ENCODE assay signal across 33 cellular contexts in genomic region chr14:84029246-84029645, GRCh38.
"Had no signal": no experiment of that assay in that cellular context is flagged by ENCODE, and none has a peak within 500 bp of the region (broad histone marks: within the 10 kb centered on the region; RNA-seq: fewer than 3 reads in every experiment).

No MANE protein-coding gene starts in this region.

- DNase-seq: activated CD4-positive, alpha-beta memory T cell treated with anti-CD3 and anti-CD28 coated beads for 36 hours; activated CD4-positive, alpha-beta T cell treated with anti-CD3 and anti-CD28 coated beads for 36 hours; activated CD4-positive, alpha-beta T cell treated with anti-CD3 and anti-CD28 coated beads, Interleukin-2, amount 10 ng/mL, durations not matched to agents 24 days and 14 days; activated CD4-positive, CD25-positive, alpha-beta regulatory T cell; activated CD4-positive, CD25-positive, alpha-beta regulatory T cell treated with anti-CD3 and anti-CD28 coated beads, Interleukin-2, amount 50 U/mL, for 72 hours; activated CD8-positive, alpha-beta memory T cell treated with anti-CD3 and anti-CD28 coated beads, Interleukin-2, amount 10 ng/mL, durations not matched to agents 7 days and 5 days; activated CD8-positive, alpha-beta memory T cell treated with anti-CD3 and anti-CD28 coated beads, Interleukin-2, amount 50 U/mL, for 4 hours; activated CD8-positive, alpha-beta T cell treated with anti-CD3 and anti-CD28 coated beads, Interleukin-2, amount 10 ng/mL, durations not matched to agents 7 days and 5 days; activated effector memory CD4-positive, alpha-beta T cell treated with anti-CD3 and anti-CD28 coated beads, Interleukin-2, amount 50 U/mL, for 16 hours; activated naive CD4-positive, alpha-beta T cell treated with anti-CD3 and anti-CD28 coated beads for 36 hours; activated naive CD8-positive, alpha-beta T cell treated with anti-CD3 and anti-CD28 coated beads for 36 hours; activated T-cell treated with anti-CD3 and anti-CD28 coated beads, Interleukin-2, amount 50 U/mL, for 1 hour; activated T-cell treated with anti-CD3 and anti-CD28 coated beads, Interleukin-2, amount 50 U/mL, for 48 hours; central memory CD4-positive, alpha-beta T cell; cerebellar nuclear complex; colonic mucosa; dorsolateral prefrontal cortex; effector memory CD4-positive, alpha-beta T cell; endodermal cell; erythroblast; foreskin keratinocyte; gastrocnemius medialis; glutamatergic neuron; heart left ventricle; T-helper 2 cell had no signal

- H3K27me3 ChIP-seq: ascending aorta, breast epithelium, cardiac muscle cell, colonic mucosa, esophagus muscularis mucosa, foreskin keratinocyte, gastrocnemius medialis, heart left ventricle had no signal

- H3K27ac ChIP-seq: ascending aorta, breast epithelium, cardiac muscle cell, colonic mucosa, dorsolateral prefrontal cortex, esophagus muscularis mucosa, foreskin keratinocyte, gastrocnemius medialis, heart left ventricle had no signal

- H3K4me3 Mint-ChIP-seq: activated CD4-positive, alpha-beta memory T cell treated with anti-CD3 and anti-CD28 coated beads for 36 hours; activated CD4-positive, alpha-beta T cell treated with anti-CD3 and anti-CD28 coated beads for 36 hours; activated CD4-positive, alpha-beta T cell treated with anti-CD3 and anti-CD28 coated beads, Interleukin-2, amount 10 ng/mL, durations not matched to agents 24 days and 14 days; activated CD8-positive, alpha-beta memory T cell treated with anti-CD3 and anti-CD28 coated beads, Interleukin-2, amount 10 ng/mL, durations not matched to agents 7 days and 5 days; activated CD8-positive, alpha-beta T cell treated with anti-CD3 and anti-CD28 coated beads, Interleukin-2, amount 10 ng/mL, durations not matched to agents 7 days and 5 days; activated naive CD4-positive, alpha-beta T cell treated with anti-CD3 and anti-CD28 coated beads for 36 hours; activated naive CD4-positive, alpha-beta T cell treated with anti-CD3 and anti-CD28 coated beads, Interleukin-2, amount 50 U/mL, for 24 hours; activated naive CD8-positive, alpha-beta T cell treated with anti-CD3 and anti-CD28 coated beads for 36 hours; activated T-helper 1 cell treated with anti-CD3 and anti-CD28 coated beads, Interleukin-12 subunit alpha, Interleukin-12 subunit beta, Interleukin-2, Interleukin-4 antibody, amounts not matched to agents 30 ng/mL and 10 ng/mL and 1 ng/mL, durations not matched to agents 14 hours and 24 hours and 36 hours; brain; endodermal cell had no signal

- ATAC-seq: activated CD4-positive, alpha-beta T cell treated with anti-CD3 and anti-CD28 coated beads for 36 hours; activated CD8-positive, alpha-beta memory T cell treated with anti-CD3 and anti-CD28 coated beads, Interleukin-2, amount 10 ng/mL, durations not matched to agents 7 days and 5 days; activated CD8-positive, alpha-beta T cell treated with anti-CD3 and anti-CD28 coated beads, Interleukin-2, amount 10 ng/mL, durations not matched to agents 7 days and 5 days; foreskin keratinocyte; gastrocnemius medialis; heart left ventricle had no signal

- H3K27ac Mint-ChIP-seq: activated CD4-positive, alpha-beta memory T cell treated with anti-CD3 and anti-CD28 coated beads for 36 hours; activated CD4-positive, alpha-beta T cell treated with anti-CD3 and anti-CD28 coated beads for 36 hours; activated CD4-positive, alpha-beta T cell treated with anti-CD3 and anti-CD28 coated beads, Interleukin-2, amount 10 ng/mL, durations not matched to agents 24 days and 14 days; activated CD8-positive, alpha-beta memory T cell treated with anti-CD3 and anti-CD28 coated beads, Interleukin-2, amount 10 ng/mL, durations not matched to agents 7 days and 5 days; activated CD8-positive, alpha-beta T cell treated with anti-CD3 and anti-CD28 coated beads, Interleukin-2, amount 10 ng/mL, durations not matched to agents 7 days and 5 days; activated naive CD4-positive, alpha-beta T cell treated with anti-CD3 and anti-CD28 coated beads for 36 hours; activated naive CD4-positive, alpha-beta T cell treated with anti-CD3 and anti-CD28 coated beads, Interleukin-2, amount 50 U/mL, for 24 hours; activated naive CD8-positive, alpha-beta T cell treated with anti-CD3 and anti-CD28 coated beads for 36 hours; activated T-helper 1 cell treated with anti-CD3 and anti-CD28 coated beads, Interleukin-12 subunit alpha, Interleukin-12 subunit beta, Interleukin-2, Interleukin-4 antibody, amounts not matched to agents 30 ng/mL and 10 ng/mL and 1 ng/mL, durations not matched to agents 14 hours and 24 hours and 36 hours; activated T-helper 2 cell treated with anti-CD3 and anti-CD28 coated beads, Interferon-gamma antibody, Interleukin-2, Interleukin-4, amounts not matched to agents 10 μg/mL and 5 μg/mL and 100 μg/mL, durations not matched to agents 14 hours and 24 hours and 36 hours; brain; endodermal cell had no signal

- H3K9me3 ChIP-seq: ascending aorta, breast epithelium, colonic mucosa, esophagus muscularis mucosa, gastrocnemius medialis, heart left ventricle had no signal

- H3K36me3 Mint-ChIP-seq: activated CD4-positive, alpha-beta memory T cell treated with anti-CD3 and anti-CD28 coated beads for 36 hours; activated CD8-positive, alpha-beta memory T cell treated with anti-CD3 and anti-CD28 coated beads, Interleukin-2, amount 10 ng/mL, durations not matched to agents 7 days and 5 days; activated naive CD4-positive, alpha-beta T cell treated with anti-CD3 and anti-CD28 coated beads, Interleukin-2, amount 50 U/mL, for 24 hours; activated naive CD8-positive, alpha-beta T cell treated with anti-CD3 and anti-CD28 coated beads for 36 hours; brain had no signal

- H3K4me3 ChIP-seq: ascending aorta, breast epithelium, cardiac muscle cell, colonic mucosa, dorsolateral prefrontal cortex, esophagus muscularis mucosa, gastrocnemius medialis, heart left ventricle had no signal

- H3K27me3 Mint-ChIP-seq: activated CD4-positive, alpha-beta memory T cell treated with anti-CD3 and anti-CD28 coated beads for 36 hours; activated CD4-positive, alpha-beta T cell treated with anti-CD3 and anti-CD28 coated beads for 36 hours; activated CD4-positive, alpha-beta T cell treated with anti-CD3 and anti-CD28 coated beads, Interleukin-2, amount 10 ng/mL, durations not matched to agents 24 days and 14 days; activated CD8-positive, alpha-beta memory T cell treated with anti-CD3 and anti-CD28 coated beads, Interleukin-2, amount 10 ng/mL, durations not matched to agents 7 days and 5 days; activated naive CD4-positive, alpha-beta T cell treated with anti-CD3 and anti-CD28 coated beads, Interleukin-2, amount 50 U/mL, for 24 hours; activated naive CD8-positive, alpha-beta T cell treated with anti-CD3 and anti-CD28 coated beads for 36 hours; brain had no signal

- H3K4me1 ChIP-seq: ascending aorta, breast epithelium, colonic mucosa, esophagus muscularis mucosa, foreskin keratinocyte, gastrocnemius medialis had no signal

- H3K4me1 Mint-ChIP-seq: activated CD4-positive, alpha-beta T cell treated with anti-CD3 and anti-CD28 coated beads for 36 hours; activated CD4-positive, alpha-beta T cell treated with anti-CD3 and anti-CD28 coated beads, Interleukin-2, amount 10 ng/mL, durations not matched to agents 24 days and 14 days; activated CD8-positive, alpha-beta memory T cell treated with anti-CD3 and anti-CD28 coated beads, Interleukin-2, amount 10 ng/mL, durations not matched to agents 7 days and 5 days; activated naive CD4-positive, alpha-beta T cell treated with anti-CD3 and anti-CD28 coated beads, Interleukin-2, amount 50 U/mL, for 24 hours; activated naive CD8-positive, alpha-beta T cell treated with anti-CD3 and anti-CD28 coated beads for 36 hours had no signal

- H3K36me3 ChIP-seq: ascending aorta, breast epithelium, cardiac muscle cell, colonic mucosa, esophagus muscularis mucosa, gastrocnemius medialis, heart left ventricle had no signal

- H3K9me3 Mint-ChIP-seq: activated CD4-positive, alpha-beta memory T cell treated with anti-CD3 and anti-CD28 coated beads for 36 hours; activated CD4-positive, alpha-beta T cell treated with anti-CD3 and anti-CD28 coated beads, Interleukin-2, amount 10 ng/mL, durations not matched to agents 24 days and 14 days; brain; endodermal cell had no signal
